8 cellular contexts compared by ENCODE assay signal in genomic region chr17:1829579-1830257, GRCh38. TPM values are rescaled to one million over a fixed set of nuclear protein-coding genes. Genes with fewer than 3 reads are reported as not detected.
A peak's percentile ranks its signal among the peaks of the same experiment; 100 is the strongest.
DNase-seq lines count a peak whose midpoint lies in the region; ATAC-seq and TF ChIP-seq lines count a peak whose summit lies in the region.

TSS of gene RPA1 (plus strand) at chr17:1830005. CDS start at chr17:1830094, 89 bp downstream.
TSS of gene SMYD4 (minus strand) at chr17:1829902. CDS start at chr17:1827994, 1,908 bp downstream.

- H3K4me1 Mint-ChIP-seq in activated T-helper 2 cell treated with anti-CD3 and anti-CD28 coated beads, Interferon-gamma antibody, Interleukin-2, Interleukin-4, amounts not matched to agents 10 μg/mL and 5 μg/mL and 100 μg/mL, durations not matched to agents 14 hours and 24 hours and 36 hours (ENCODE audit: low read depth): peaks cover 48% of the 10 kb centered on the region
- H3K4me1 Mint-ChIP-seq in nephron: peaks cover 24% of the 10 kb centered on the region

- TF ChIP-seq CTCF in RWPE1 (conservative IDR thresholded peaks at IDR 0.05; ENCODE audit: low read depth): no peak
- TF ChIP-seq CTCF in fibroblast of the aortic adventitia (IDR thresholded peaks at IDR 0.05; ENCODE audit: insufficient read depth, low read length): no peak
- TF ChIP-seq CTCF in nephron (IDR thresholded peaks at IDR 0.05; ENCODE audit: unreplicated experiment in 3 of 3): no peak

- H3K36me3 Mint-ChIP-seq in activated T-helper 2 cell treated with anti-CD3 and anti-CD28 coated beads, Interferon-gamma antibody, Interleukin-2, Interleukin-4, amounts not matched to agents 10 μg/mL and 5 μg/mL and 100 μg/mL, durations not matched to agents 14 hours and 24 hours and 36 hours (ENCODE audit: low read depth): peaks cover 63% of the 10 kb centered on the region
- peaks cover 27% of the 10 kb centered on the region for H3K36me3 Mint-ChIP-seq in nephron (ENCODE audit: low read depth)

- no peaks in the 10 kb centered on the region for H3K9me3 Mint-ChIP-seq in activated T-helper 2 cell treated with anti-CD3 and anti-CD28 coated beads, Interferon-gamma antibody, Interleukin-2, Interleukin-4, amounts not matched to agents 10 μg/mL and 5 μg/mL and 100 μg/mL, durations not matched to agents 14 hours and 24 hours and 36 hours
- H3K9me3 Mint-ChIP-seq in nephron: no peaks in the 10 kb centered on the region

- peak within 1 kb of the TSS; percentile 93 for H3K4me3 ChIP-seq in Jurkat, Clone E6-1 (ENCODE audit: low read length)
- peak within 1 kb of the TSS; percentile 90 for H3K4me3 ChIP-seq in fibroblast of the aortic adventitia (ENCODE audit: low read depth, low read length)

- no peaks in the 10 kb centered on the region for H3K27me3 Mint-ChIP-seq in activated T-helper 2 cell treated with anti-CD3 and anti-CD28 coated beads, Interferon-gamma antibody, Interleukin-2, Interleukin-4, amounts not matched to agents 10 μg/mL and 5 μg/mL and 100 μg/mL, durations not matched to agents 14 hours and 24 hours and 36 hours (ENCODE audit: low read depth)
- H3K27me3 Mint-ChIP-seq in nephron (ENCODE audit: low read depth): no peaks in the 10 kb centered on the region

- ATAC-seq in GM21717 (IDR thresholded peaks at IDR 0.05; ENCODE audit: unreplicated experiment): peak; percentile 68

- peak within 1 kb of the TSS; percentile 86 for H3K27ac Mint-ChIP-seq in activated T-helper 2 cell treated with anti-CD3 and anti-CD28 coated beads, Interferon-gamma antibody, Interleukin-2, Interleukin-4, amounts not matched to agents 10 μg/mL and 5 μg/mL and 100 μg/mL, durations not matched to agents 14 hours and 24 hours and 36 hours
- H3K27ac Mint-ChIP-seq in nephron: peak within 1 kb of the TSS; percentile 40 to 86 (median 81)

- CTCF ChIA-PET in RWPE1 (lab: Yijun Ruan, JAX): interaction anchor here (0.6 to 0.7 kb wide), 2 partner anchors 110 to 163 kb away, joined by 3 read pairs; no protein-coding TSS in a partner anchor

- intact Hi-C loops in activated T-helper 2 cell treated with anti-CD3 and anti-CD28 coated beads, Interferon-gamma antibody, Interleukin-2, Interleukin-4, amounts not matched to agents 10 μg/mL and 5 μg/mL and 100 μg/mL, durations not matched to agents 14 hours and 24 hours and 36 hours (cut with micrococcal nuclease): loop anchor here (2.0 kb wide), 1 partner anchor 113 kb away; no protein-coding TSS in a partner anchor

- POLR2A ChIA-PET in RWPE1 (lab: Yijun Ruan, JAX; ENCODE audit: low non-redundant PET): interaction anchor here (0.8 to 1.4 kb wide), 2 partner anchors 14 to 113 kb away, joined by 3 to 5 read pairs; no protein-coding TSS in a partner anchor

- DNase-seq in DMS79 treated with DMSO at 0.1 percent for 48 hours (lab: John Stamatoyannopoulos, UW) (peak; percentile 68), RWPE1 (ENCODE audit: low spot score) (peak; percentile 95), fibroblast of the aortic adventitia (ENCODE audit: low read depth) (peak; percentile 75)
- peak; percentile 78 for DNase-seq in Jurkat, Clone E6-1 (ENCODE audit: low read depth, low spot score)
- DNase-seq in activated T-helper 2 cell treated with anti-CD3 and anti-CD28 coated beads, Interferon-gamma antibody, Interleukin-2, Interleukin-4, amounts not matched to agents 10 μg/mL and 5 μg/mL and 100 μg/mL, durations not matched to agents 14 hours and 24 hours and 36 hours (ENCODE audit: low spot score): peak; percentile 89
- peak; percentile 88 for DNase-seq in stimulated activated naive CD4-positive, alpha-beta T cell treated with Interleukin-2 at 50 U/mL for 16 hours (lab: John Stamatoyannopoulos, UW)

- H3K27ac ChIP-seq in RWPE1: peak within 1 kb of the TSS; percentile 84

- H3K4me3 Mint-ChIP-seq in activated T-helper 2 cell treated with anti-CD3 and anti-CD28 coated beads, Interferon-gamma antibody, Interleukin-2, Interleukin-4, amounts not matched to agents 10 μg/mL and 5 μg/mL and 100 μg/mL, durations not matched to agents 14 hours and 24 hours and 36 hours (ENCODE audit: low read depth): peak within 1 kb of the TSS; percentile 94
- H3K4me3 Mint-ChIP-seq in nephron: peak within 1 kb of the TSS; percentile 91 to 97 (median 95)

RNA-seq across cellular contexts. Expression of gene RPA1, which starts in this region (rescaled TPM):
- 202 TPM for polyA plus RNA-seq in Jurkat, Clone E6-1 (2012; ENCODE audit: insufficient read depth, insufficient read length)
- 229 and 243 TPM in 2 replicates for total RNA-seq in activated T-helper 2 cell treated with anti-CD3 and anti-CD28 coated beads, Interferon-gamma antibody, Interleukin-2, Interleukin-4, amounts not matched to agents 10 μg/mL and 5 μg/mL and 100 μg/mL, durations not matched to agents 14 hours and 24 hours and 36 hours
- total RNA-seq in fibroblast of the aortic adventitia (ENCODE audit: low replicate concordance): 19.3 and 41.2 TPM in 2 replicates

RNA-seq across cellular contexts. Expression of gene SMYD4, which starts in this region (rescaled TPM):
- polyA plus RNA-seq in Jurkat, Clone E6-1 (2012; ENCODE audit: insufficient read depth, insufficient read length): 13.0 TPM
- total RNA-seq in activated T-helper 2 cell treated with anti-CD3 and anti-CD28 coated beads, Interferon-gamma antibody, Interleukin-2, Interleukin-4, amounts not matched to agents 10 μg/mL and 5 μg/mL and 100 μg/mL, durations not matched to agents 14 hours and 24 hours and 36 hours: 26.9 and 31.0 TPM in 2 replicates
- total RNA-seq in fibroblast of the aortic adventitia (ENCODE audit: low replicate concordance): 7.4 and 10.7 TPM in 2 replicates

Comparison
In these comparisons a context has a peak if more than half of its experiments do, and no peak if none do; other contexts are left out.
1. Peak in every context shown above with its lines: DNase-seq, ATAC-seq, H3K4me3 ChIP-seq and H3K27ac ChIP-seq.